2 cellular contexts compared by ENCODE assay signal in genomic region chr7:142690554-142691182, GRCh38.
TF ChIP-seq lines count a peak whose summit lies in the region.

No MANE protein-coding gene starts in this region.

TF ChIP-seq in GM12891, 5 proteins besides CTCF, POLR2A, EP300 and RAD21:
- no peak for TF ChIP-seq POLR2AphosphoS5 (IDR thresholded peaks at IDR 0.05; ENCODE audit: low read depth, low read length)
- no peak for TF ChIP-seq TAF1 (IDR thresholded peaks at IDR 0.05; ENCODE audit: low read depth, low read length)
- TF ChIP-seq SPI1 (IDR thresholded peaks at IDR 0.05; ENCODE audit: low read depth, low read length) = peak; percentile 94

TF ChIP-seq in H1, 55 proteins besides CTCF, POLR2A, EP300 and RAD21:
- no peak for TF ChIP-seq POLR2AphosphoS5 (IDR thresholded peaks at IDR 0.05; ENCODE audit: low read depth, low read length)
- TF ChIP-seq E2F6 (IDR thresholded peaks at IDR 0.05) = no peak
- TF ChIP-seq ASH2L (IDR thresholded peaks at IDR 0.05; ENCODE audit: low read length) = no peak
- no peak for TF ChIP-seq SP1 (IDR thresholded peaks at IDR 0.05; ENCODE audit: low read depth, low read length)
- TF ChIP-seq CHD1 (IDR thresholded peaks at IDR 0.05; ENCODE audit: low read depth, low read length) = no peak
